Comparison of ENCODE assay signal across 19 cellular contexts in the genomic region with DNA sequence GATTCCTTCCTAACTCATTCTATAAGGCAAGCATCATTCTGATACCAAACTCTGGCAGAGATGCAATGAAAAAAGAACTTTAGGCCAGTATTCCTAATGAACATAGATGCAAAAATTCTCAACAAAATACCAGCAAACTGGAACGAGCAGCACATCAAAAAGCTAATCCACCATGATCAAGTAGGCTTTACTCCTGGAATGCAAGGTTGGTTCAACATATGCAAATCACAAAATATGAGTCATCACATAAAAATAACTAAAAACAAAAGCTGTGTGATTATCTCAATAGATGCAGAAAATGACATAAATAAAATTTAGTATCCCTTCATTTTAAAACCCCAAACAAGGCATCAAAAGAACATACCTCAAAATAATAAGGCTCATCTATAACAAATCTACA.
"Had no signal": no experiment of that assay in that cellular context is flagged by ENCODE, and none has a peak within 500 bp of the region (broad histone marks: within the 10 kb centered on the region; RNA-seq: fewer than 3 reads in every experiment).

No MANE protein-coding gene starts in this region.

- H3K9me3 ChIP-seq: adrenal gland had no signal

- H3K79me2 ChIP-seq: hepatocyte had no signal

- H3K4me2 ChIP-seq: hepatocyte had no signal

- H3K36me3 ChIP-seq: adrenal gland, uterus had no signal

- H2AFZ ChIP-seq: hepatocyte had no signal

- DNase-seq: activated CD4-positive, alpha-beta memory T cell treated with anti-CD3 and anti-CD28 coated beads, Interleukin-2, amount 10 ng/mL, durations not matched to agents 7 days and 5 days; activated CD4-positive, alpha-beta T cell treated with anti-CD3 and anti-CD28 coated beads for 4 hours; activated effector memory CD4-positive, alpha-beta T cell treated with Interleukin-2 at 50 U/mL for 16 hours; activated naive CD4-positive, alpha-beta T cell treated with anti-CD3 and anti-CD28 coated beads, Interleukin-2, amount 50 U/mL, for 16 hours; activated T-cell treated with anti-CD3 and anti-CD28 coated beads, Interleukin-2, amount 50 U/mL, for 4 hours; adrenal gland; central memory CD4-positive, alpha-beta T cell; effector CD4-positive, alpha-beta T cell; posterior cingulate gyrus; stimulated activated CD4-positive, alpha-beta T cell treated with anti-CD3 and anti-CD28 coated beads, Interleukin-4, amount 100 ng/mL, for 1 hour; stimulated activated naive CD4-positive, alpha-beta T cell; T-helper 2 cell; tibial artery; uterus had no signal

- H3K4me3 ChIP-seq: adrenal gland, coronary artery, hepatocyte, tibial artery, uterus had no signal

- H3K27ac ChIP-seq: adrenal gland, coronary artery, hepatocyte, tibial artery, uterus had no signal

- FAIRE-seq: keratinocyte had no signal

- ATAC-seq: activated T-cell treated with anti-CD3 and anti-CD28 coated beads, Interleukin-2, amount 50 U/mL, for 4 hours; left lobe of liver; natural killer cell treated with Interleukin-12 subunit alpha and Interleukin-12 subunit beta and Interleukin-15 and Interleukin-18, amount 100 ng/mL, for 72 hours had no signal

- H3K27me3 ChIP-seq: adrenal gland, hepatocyte, tibial artery, uterus had no signal

- H3K4me1 ChIP-seq: adrenal gland, tibial artery had no signal
